Comparison of ENCODE assay signal across 12 cellular contexts in the genomic region with DNA sequence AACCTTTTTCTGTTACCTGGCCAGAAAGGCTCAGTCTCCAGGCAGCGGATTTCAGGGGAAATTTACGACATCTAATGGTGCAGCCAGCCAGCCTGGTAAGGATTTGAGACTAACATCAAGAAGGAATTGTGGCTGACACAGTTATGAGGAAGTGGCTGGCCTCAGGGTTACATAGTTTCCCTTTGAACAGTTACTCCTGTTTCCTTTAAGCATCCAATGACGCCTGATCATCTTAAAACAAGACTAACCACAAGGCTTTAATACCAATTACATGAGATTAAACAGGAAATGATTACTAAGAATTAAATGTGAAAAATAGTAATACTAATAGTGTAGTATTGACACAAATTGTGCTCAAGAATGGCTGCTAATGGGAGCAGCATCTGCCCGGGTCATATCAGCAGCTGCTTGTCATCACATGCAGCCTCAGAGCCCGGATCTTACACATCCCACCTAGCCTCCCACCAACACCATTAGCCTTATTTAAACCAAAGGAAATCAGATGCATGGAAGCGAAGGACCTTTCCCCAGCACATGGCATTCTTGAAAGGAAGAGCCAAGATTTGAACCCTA.
A peak's percentile ranks its signal among the peaks of the same experiment; 100 is the strongest.
DNase-seq lines count a peak whose midpoint lies in the region; FAIRE-seq and TF ChIP-seq lines count a peak whose summit lies in the region.
"Had no signal": no experiment of that assay in that cellular context is flagged by ENCODE, and none has a peak within 500 bp of the region (broad histone marks: within the 10 kb centered on the region; RNA-seq: fewer than 3 reads in every experiment).

No MANE protein-coding gene starts in this region.

- H3K79me2 ChIP-seq in osteoblast (ENCODE audit: insufficient read depth, low read length): no peaks in the 10 kb centered on the region

- H3K4me3 Mint-ChIP-seq in activated CD4-positive, alpha-beta T cell treated with anti-CD3 and anti-CD28 coated beads, Interleukin-2, amount 10 ng/mL, durations not matched to agents 7 days and 5 days: no peak overlapping the region
- no peak overlapping the region for H3K4me3 Mint-ChIP-seq in mesothelial cell of epicardium
- H3K4me3 Mint-ChIP-seq in Calu3 (ENCODE audit: low read depth, unreplicated experiment): no peak overlapping the region
- H3K4me3 Mint-ChIP-seq: type B pancreatic cell had no signal

- no peaks in the 10 kb centered on the region for H3K36me3 Mint-ChIP-seq in activated CD4-positive, alpha-beta T cell treated with anti-CD3 and anti-CD28 coated beads, Interleukin-2, amount 10 ng/mL, durations not matched to agents 7 days and 5 days (ENCODE audit: low read depth)
- H3K36me3 Mint-ChIP-seq in mesothelial cell of epicardium (no peaks in the 10 kb centered on the region), Calu3 (ENCODE audit: insufficient read depth, unreplicated experiment) (no peaks in the 10 kb centered on the region)
- H3K36me3 Mint-ChIP-seq: type B pancreatic cell had no signal

- H3K27ac ChIP-seq in osteoblast (ENCODE audit: low read depth, low read length): no peak overlapping the region
- H3K27ac ChIP-seq: right lobe of liver had no signal

- peak overlapping the region; percentile 19 for H2AFZ ChIP-seq in osteoblast (ENCODE audit: low read length)

- no peak for TF ChIP-seq CTCF in choroid plexus epithelial cell (conservative IDR thresholded peaks at IDR 0.05; ENCODE audit: low read depth, low read length)
- TF ChIP-seq CTCF in osteoblast (IDR thresholded peaks at IDR 0.05; ENCODE audit: extremely low read depth, low read depth, low read length): no peak
- TF ChIP-seq CTCF in mesothelial cell of epicardium (IDR thresholded peaks at IDR 0.05; ENCODE audit: unreplicated experiment): no peak
- TF ChIP-seq CTCF in Calu3 (IDR thresholded peaks at IDR 0.05; ENCODE audit: unreplicated experiment): no peak

- no peaks in the 10 kb centered on the region for H4K20me1 ChIP-seq in osteoblast (ENCODE audit: insufficient read depth, low read length)

- H3K4me2 ChIP-seq in osteoblast (ENCODE audit: insufficient read depth, low read length): peak overlapping the region; percentile 66

- no peaks in the 10 kb centered on the region for H3K27me3 Mint-ChIP-seq in activated CD4-positive, alpha-beta T cell treated with anti-CD3 and anti-CD28 coated beads, Interleukin-2, amount 10 ng/mL, durations not matched to agents 7 days and 5 days
- H3K27me3 Mint-ChIP-seq in mesothelial cell of epicardium (ENCODE audit: low read depth) (peaks cover 18% of the 10 kb centered on the region), Calu3 (ENCODE audit: unreplicated experiment) (no peaks in the 10 kb centered on the region)

- peak; percentile 84 for FAIRE-seq in HTR-8/SVneo (lab: Jason Lieb, UNC)

- intact Hi-C loops in Calu3 (cut with micrococcal nuclease; ENCODE audit: unreplicated experiment): loop anchor here (10.0 kb wide), 1 partner anchor 92 kb away; no protein-coding TSS in a partner anchor

- CTCF ChIA-PET in activated CD4-positive, alpha-beta T cell treated with anti-CD3 and anti-CD28 coated beads, Interleukin-2, amount 10 ng/mL, durations not matched to agents 7 days and 5 days (lab: Charles Lee): interaction anchor here (1.0 kb wide), 1 partner anchor 10 kb away, joined by 5 read pairs; no protein-coding TSS in a partner anchor
- CTCF ChIA-PET in Calu3 (lab: Charles Lee): no interaction called here

- H3K4me1 Mint-ChIP-seq in activated CD4-positive, alpha-beta T cell treated with anti-CD3 and anti-CD28 coated beads, Interleukin-2, amount 10 ng/mL, durations not matched to agents 7 days and 5 days: peaks cover 6% of the 10 kb centered on the region
- peaks cover 17% of the 10 kb centered on the region for H3K4me1 Mint-ChIP-seq in mesothelial cell of epicardium
- H3K4me1 Mint-ChIP-seq in Calu3 (ENCODE audit: low read depth, unreplicated experiment): no peaks in the 10 kb centered on the region

- H3K4me1 ChIP-seq in osteoblast (ENCODE audit: insufficient read depth, low read length): peaks cover 8% of the 10 kb centered on the region
- H3K4me1 ChIP-seq: right lobe of liver had no signal

- no peak overlapping the region for H3K4me3 ChIP-seq in choroid plexus epithelial cell (ENCODE audit: low read depth, low read length)
- peak overlapping the region; percentile 26 for H3K4me3 ChIP-seq in osteoblast (ENCODE audit: insufficient read depth, low read length)
- H3K4me3 ChIP-seq: mucosa of descending colon, right lobe of liver had no signal

- no TSS peak for BruUV-seq in Calu3 (replicated peaks; lab: Mats Ljungman, UMichigan)

- no peaks in the 10 kb centered on the region for H3K27me3 ChIP-seq in osteoblast (ENCODE audit: insufficient read depth, low read length)
- H3K27me3 ChIP-seq: right lobe of liver had no signal

- POLR2A ChIA-PET in activated CD4-positive, alpha-beta T cell treated with anti-CD3 and anti-CD28 coated beads, Interleukin-2, amount 10 ng/mL, durations not matched to agents 7 days and 5 days (lab: Charles Lee): no interaction called here

- no peak for DNase-seq in activated CD4-positive, alpha-beta T cell treated with anti-CD3 and anti-CD28 coated beads, Interleukin-2, amount 10 ng/mL, durations not matched to agents 7 days and 5 days
- DNase-seq in activated CD4-positive, alpha-beta T cell treated with anti-CD3 and anti-CD28 coated beads, Interleukin-2, amount 50 U/mL, for 48 hours: no peak
- DNase-seq in HTR-8/SVneo (ENCODE audit: insufficient read length, low spot score) (peak; percentile 64), choroid plexus epithelial cell (ENCODE audit: low read depth) (peak; percentile 88), osteoblast (ENCODE audit: insufficient read length, low spot score, missing footprints) (peak; percentile 85), NCI-H1436 (lab: John Stamatoyannopoulos, UW) (no peak), mesothelial cell of epicardium (ENCODE audit: low spot score in 2 of 2, unreplicated experiment in 2 of 2) (no peak), Calu3 (no peak)
- DNase-seq: ACHN, mucosa of descending colon, right lobe of liver had no signal

- H3K27ac Mint-ChIP-seq in activated CD4-positive, alpha-beta T cell treated with anti-CD3 and anti-CD28 coated beads, Interleukin-2, amount 10 ng/mL, durations not matched to agents 7 days and 5 days: peak overlapping the region; percentile 3
- H3K27ac Mint-ChIP-seq in mesothelial cell of epicardium (no peak overlapping the region), Calu3 (ENCODE audit: unreplicated experiment) (no peak overlapping the region)
- H3K27ac Mint-ChIP-seq: type B pancreatic cell had no signal

- peaks cover 4% of the 10 kb centered on the region for H3K9me3 ChIP-seq in osteoblast (ENCODE audit: low read depth, low read length)
- H3K9me3 ChIP-seq: right lobe of liver had no signal

- no peaks in the 10 kb centered on the region for H3K9me3 Mint-ChIP-seq in activated CD4-positive, alpha-beta T cell treated with anti-CD3 and anti-CD28 coated beads, Interleukin-2, amount 10 ng/mL, durations not matched to agents 7 days and 5 days
- peaks cover 12% of the 10 kb centered on the region for H3K9me3 Mint-ChIP-seq in mesothelial cell of epicardium
- H3K9me3 Mint-ChIP-seq in Calu3 (ENCODE audit: low read depth, unreplicated experiment): peaks cover 5% of the 10 kb centered on the region

- H3K36me3 ChIP-seq in osteoblast (ENCODE audit: insufficient read depth, low read length): no peaks in the 10 kb centered on the region
- H3K36me3 ChIP-seq: right lobe of liver had no signal

Comparison
In these comparisons a context has a peak if more than half of its experiments do, and no peak if none do; other contexts are left out.
1. DNase-seq: peak in HTR-8/SVneo (single experiment), choroid plexus epithelial cell (single experiment) and osteoblast (single experiment); none in activated CD4-positive, alpha-beta T cell treated with anti-CD3 and anti-CD28 coated beads, Interleukin-2, amount 10 ng/mL, durations not matched to agents 7 days and 5 days (single experiment), activated CD4-positive, alpha-beta T cell treated with anti-CD3 and anti-CD28 coated beads, Interleukin-2, amount 50 U/mL, for 48 hours (0 of 2), NCI-H1436 (single experiment), mesothelial cell of epicardium (0 of 2) and Calu3 (single experiment).